20 cellular contexts compared by ENCODE assay signal in genomic region chr16:79664407-79664806, GRCh38.
"Had no signal": no experiment of that assay in that cellular context is flagged by ENCODE, and none has a peak within 500 bp of the region (broad histone marks: within the 10 kb centered on the region; RNA-seq: fewer than 3 reads in every experiment).

No MANE protein-coding gene starts in this region.

- DNase-seq: activated CD4-positive, alpha-beta T cell treated with anti-CD3 and anti-CD28 coated beads, Interleukin-2, amount 50 U/mL, for 4 hours; activated gamma-delta T cell treated with Interleukin-2 at 50 U/mL for 16 hours; activated T-cell treated with anti-CD3 and anti-CD28 coated beads for 4 hours; colonic mucosa; erythroblast; hypothalamus; kidney; stimulated activated CD4-positive, alpha-beta T cell treated with anti-CD3 and anti-CD28 coated beads, Interleukin-4, amount 100 ng/mL, for 1 hour; stomach; upper lobe of left lung had no signal

- H3K36me3 Mint-ChIP-seq: activated naive CD8-positive, alpha-beta T cell had no signal

- H3K36me3 ChIP-seq: colonic mucosa, stomach, upper lobe of left lung had no signal

- H3K4me3 ChIP-seq: colonic mucosa, lung, smooth muscle cell, stomach, upper lobe of left lung had no signal

- H3K27ac Mint-ChIP-seq: activated naive CD8-positive, alpha-beta T cell; activated T-helper 1 cell treated with anti-CD3 and anti-CD28 coated beads, Interleukin-12 subunit alpha, Interleukin-12 subunit beta, Interleukin-2, Interleukin-4 antibody, amounts not matched to agents 30 ng/mL and 10 ng/mL and 1 ng/mL, durations not matched to agents 14 hours and 24 hours and 36 hours; brain; nephron had no signal

- H3K4me3 Mint-ChIP-seq: activated naive CD8-positive, alpha-beta T cell; activated T-helper 1 cell treated with anti-CD3 and anti-CD28 coated beads, Interleukin-12 subunit alpha, Interleukin-12 subunit beta, Interleukin-2, Interleukin-4 antibody, amounts not matched to agents 30 ng/mL and 10 ng/mL and 1 ng/mL, durations not matched to agents 14 hours and 24 hours and 36 hours; brain; central memory CD8-positive, alpha-beta T cell; nephron had no signal

- ATAC-seq: left lobe of liver, sciatic nerve had no signal

- H3K27me3 ChIP-seq: colonic mucosa, stomach, upper lobe of left lung had no signal

- H3K4me1 ChIP-seq: colonic mucosa, parathyroid adenoma, upper lobe of left lung had no signal

- H3K27ac ChIP-seq: colonic mucosa, parathyroid adenoma, stomach, upper lobe of left lung had no signal

- H3K4me1 Mint-ChIP-seq: central memory CD8-positive, alpha-beta T cell had no signal

- H3K9me3 ChIP-seq: colonic mucosa, stomach, upper lobe of left lung had no signal
